In genomic region chr7:138974675-138975237, GRCh38 we compare ENCODE assay signal across 25 cellular contexts. TPM values are rescaled to one million over a fixed set of nuclear protein-coding genes. Genes with fewer than 3 reads are reported as not detected.
DNase-seq lines count a peak whose midpoint lies in the region; ATAC-seq and TF ChIP-seq lines count a peak whose summit lies in the region.
"Had no signal": no experiment of that assay in that cellular context is flagged by ENCODE, and none has a peak within 500 bp of the region (broad histone marks: within the 10 kb centered on the region; RNA-seq: fewer than 3 reads in every experiment).

No MANE protein-coding gene starts in this region.

- no peak overlapping the region for H4K5ac ChIP-seq in H9 (ENCODE audit: insufficient read length, low read depth, low read length)

- ATAC-seq in body of pancreas, result peak; percentile 51
- no peak for ATAC-seq in HG03432 (IDR thresholded peaks at IDR 0.05; ENCODE audit: unreplicated experiment)
- ATAC-seq: activated naive CD4-positive, alpha-beta T cell treated with anti-CD3 and anti-CD28 coated beads, Interleukin-2, amount 50 U/mL, for 72 hours; heart right ventricle; HepG2; lower lobe of right lung had no signal

- no peaks in the 10 kb centered on the region for H3K23me2 ChIP-seq in H9 (ENCODE audit: insufficient read length, low read depth, low read length, poor library complexity, severe bottlenecking)

- H3K36me3 Mint-ChIP-seq in H9 (ENCODE audit: insufficient read depth in 1 of 3, low read depth in 3 of 3) (peaks cover 2 to 11% (median 2%) of the 10 kb centered on the region in 3 experiments; a peak in 5 of 7 replicates), neural crest cell (ENCODE audit: low read depth) (no peaks in the 10 kb centered on the region)
- H3K36me3 Mint-ChIP-seq: activated naive CD4-positive, alpha-beta T cell treated with anti-CD3 and anti-CD28 coated beads, Interleukin-2, amount 50 U/mL, for 72 hours; naive B cell had no signal

- H3K27me3 ChIP-seq in H9 (ENCODE audit: insufficient read depth, low read length), result no peaks in the 10 kb centered on the region
- H3K27me3 ChIP-seq in Loucy (ENCODE audit: insufficient read depth, low read length, poor library complexity, severe bottlenecking), result no peaks in the 10 kb centered on the region
- no peaks in the 10 kb centered on the region for H3K27me3 ChIP-seq in body of pancreas
- H3K27me3 ChIP-seq: breast epithelium, tibial nerve had no signal

- TF ChIP-seq CTCF in H9 (conservative IDR thresholded peaks at IDR 0.05) (no peak), Loucy (conservative IDR thresholded peaks at IDR 0.05; ENCODE audit: low read length) (no peak), body of pancreas (IDR thresholded peaks at IDR 0.05) (no peak), neural crest cell (conservative IDR thresholded peaks at IDR 0.05) (no peak)

- intact Hi-C loops in body of pancreas (cut with DNase I), result no loop called here

- H3K9ac ChIP-seq in H9 (ENCODE audit: extremely low read depth, insufficient read length, low read length), result no peak overlapping the region
- peak overlapping the region; percentile 59 for H3K9ac ChIP-seq in Loucy (ENCODE audit: low read depth, low read length, poor library complexity, severe bottlenecking)

- H3F3A ChIP-seq in Loucy (ENCODE audit: low read depth), result no peaks in the 10 kb centered on the region

- H2AFZ ChIP-seq in H9 (ENCODE audit: low read length) (no peak overlapping the region), Loucy (ENCODE audit: low read length) (no peak overlapping the region)

- no peak overlapping the region for H3T11ph ChIP-seq in H9 (ENCODE audit: low read length)

- no peak overlapping the region for H4K91ac ChIP-seq in H9 (ENCODE audit: insufficient read length, low read depth, low read length)

- no peak overlapping the region for H2BK15ac ChIP-seq in H9 (ENCODE audit: low read depth, low read length)

- H3K79me1 ChIP-seq in H9 (ENCODE audit: insufficient read depth, low read depth, low read length, poor library complexity, severe bottlenecking), result peaks cover 6% of the 10 kb centered on the region

- no peaks in the 10 kb centered on the region for H3K9me3 Mint-ChIP-seq in H9
- no peaks in the 10 kb centered on the region for H3K9me3 Mint-ChIP-seq in neural crest cell
- H3K9me3 Mint-ChIP-seq: activated CD4-positive, alpha-beta T cell treated with anti-CD3 and anti-CD28 coated beads, Interleukin-2, amount 10 ng/mL, durations not matched to agents 24 days and 14 days; activated naive CD4-positive, alpha-beta T cell treated with anti-CD3 and anti-CD28 coated beads, Interleukin-2, amount 50 U/mL, for 72 hours had no signal

- no peaks in the 10 kb centered on the region for H3K9me2 ChIP-seq in Loucy (replicated peaks; ENCODE audit: low read depth, low read length)

- no peak for TF ChIP-seq POLR2A in body of pancreas (IDR thresholded peaks at IDR 0.05)

- H4K20me1 ChIP-seq in H9 (ENCODE audit: control insufficient read depth, insufficient read depth, insufficient read length) (no peaks in the 10 kb centered on the region), Loucy (ENCODE audit: insufficient read depth, low read length, poor library complexity, severe bottlenecking) (no peaks in the 10 kb centered on the region)

- H3K23ac ChIP-seq in H9 (ENCODE audit: insufficient read length, low read depth, low read length), result no peak overlapping the region

- no peak overlapping the region for H3K4ac ChIP-seq in H9 (ENCODE audit: low read depth, low read length)

- peaks cover 5% of the 10 kb centered on the region; the same call in 1 of the 2 replicates for H3K79me2 ChIP-seq in H9 (ENCODE audit: insufficient read depth, low read length)
- H3K79me2 ChIP-seq in Loucy (ENCODE audit: insufficient read depth, low read length), result peaks cover 87% of the 10 kb centered on the region

- no peak overlapping the region for H3K14ac ChIP-seq in H9 (ENCODE audit: insufficient read depth, low read length)

- no peak overlapping the region for H2BK12ac ChIP-seq in H9 (ENCODE audit: insufficient read length, low read depth, low read length)

- H3K4me3 Mint-ChIP-seq in H9 (peak overlapping the region; percentile 3 to 69; a peak in 4 of 5 replicates), neural crest cell (peak overlapping the region; percentile 21)
- H3K4me3 Mint-ChIP-seq: activated CD4-positive, alpha-beta T cell treated with anti-CD3 and anti-CD28 coated beads, Interleukin-2, amount 10 ng/mL, durations not matched to agents 24 days and 14 days; CD4-positive, CD25-positive, alpha-beta regulatory T cell; naive B cell had no signal

- H3K4me2 ChIP-seq in H9 (ENCODE audit: insufficient read depth, insufficient read length, low read length), result peak overlapping the region; percentile 7
- H3K4me2 ChIP-seq in Loucy (ENCODE audit: low read depth, low read length, poor library complexity, severe bottlenecking), result peak overlapping the region; percentile 80

- no peaks in the 10 kb centered on the region for H3K9me3 ChIP-seq in H9 (ENCODE audit: control insufficient read depth, low read depth, low read length)
- no peaks in the 10 kb centered on the region for H3K9me3 ChIP-seq in Loucy (ENCODE audit: insufficient read depth, low read depth, low read length)
- no peaks in the 10 kb centered on the region for H3K9me3 ChIP-seq in body of pancreas
- H3K9me3 ChIP-seq: breast epithelium, heart right ventricle, lower lobe of right lung, tibial nerve had no signal

- H3K27ac Mint-ChIP-seq in H9 (peak overlapping the region; percentile 16 to 81 (median 36); a peak in 6 of 7 replicates), neural crest cell (ENCODE audit: unreplicated experiment) (no peak overlapping the region)
- H3K27ac Mint-ChIP-seq: activated CD4-positive, alpha-beta T cell treated with anti-CD3 and anti-CD28 coated beads, Interleukin-2, amount 10 ng/mL, durations not matched to agents 24 days and 14 days; activated naive CD4-positive, alpha-beta T cell treated with anti-CD3 and anti-CD28 coated beads, Interleukin-2, amount 50 U/mL, for 72 hours; CD4-positive, CD25-positive, alpha-beta regulatory T cell; naive B cell had no signal

- no peak overlapping the region for H2BK120ac ChIP-seq in H9 (ENCODE audit: low read depth, low read length, poor library complexity, severe bottlenecking)

- peaks cover 77 to 84% of the 10 kb centered on the region in 2 experiments for H3K4me1 Mint-ChIP-seq in H9
- H3K4me1 Mint-ChIP-seq in neural crest cell, result peaks cover 36% of the 10 kb centered on the region
- H3K4me1 Mint-ChIP-seq: activated CD4-positive, alpha-beta T cell treated with anti-CD3 and anti-CD28 coated beads, Interleukin-2, amount 10 ng/mL, durations not matched to agents 24 days and 14 days had no signal

- in situ Hi-C loops in ACHN (cut with HindIII; ENCODE audit: low pct_ligation_motif_present, low pct_unique_long_range_greater_than_20kb, low sequenced_read_pairs), result no loop called here

- H3K27ac ChIP-seq in H9 (ENCODE audit: insufficient read length, low read depth, low read length) (no peak overlapping the region), body of pancreas (peak overlapping the region in 2 of 4 donors; percentile 32 to 58)
- H3K27ac ChIP-seq: breast epithelium, heart right ventricle, HL-60, lower lobe of right lung, tibial nerve had no signal

- H2BK20ac ChIP-seq in H9 (ENCODE audit: low read depth, low read length, poor library complexity, severe bottlenecking), result no peak overlapping the region

- H3K18ac ChIP-seq in H9 (ENCODE audit: insufficient read length, low read depth, low read length), result no peak overlapping the region

- H3K36me3 ChIP-seq in Loucy (ENCODE audit: insufficient read depth, low read length) (no peaks in the 10 kb centered on the region), body of pancreas (replicated peaks in 1 of 2; ENCODE audit: insufficient read depth in 1 of 2, low read depth in 2 of 2) (no peaks in the 10 kb centered on the region)
- H3K36me3 ChIP-seq: breast epithelium, heart right ventricle, lower lobe of right lung, tibial nerve had no signal

- H2AK5ac ChIP-seq in H9 (ENCODE audit: insufficient read length, low read length), result no peak overlapping the region

- no peak overlapping the region for H2BK5ac ChIP-seq in H9 (ENCODE audit: insufficient read length, low read length)

- no peaks in the 10 kb centered on the region for H3K27me3 Mint-ChIP-seq in H9 (ENCODE audit: low read depth)
- no peaks in the 10 kb centered on the region for H3K27me3 Mint-ChIP-seq in neural crest cell (ENCODE audit: low read depth)

- peaks cover 9% of the 10 kb centered on the region; the same call in 1 of the 2 replicates for H3K4me1 ChIP-seq in H9 (ENCODE audit: insufficient read depth, low read length)
- peaks cover 61% of the 10 kb centered on the region for H3K4me1 ChIP-seq in Loucy (ENCODE audit: insufficient read depth, low read length, poor library complexity, severe bottlenecking)
- peaks cover 51% of the 10 kb centered on the region for H3K4me1 ChIP-seq in body of pancreas
- H3K4me1 ChIP-seq: breast epithelium had no signal

- no CpG with 5 or more reads among the region's 5 CpGs for WGBS in H9 (ENCODE audit: extremely low coverage, insufficient read length, low lambda C conversion rate)
- 49 to 51% methylated on average over 5 of the region's 5 CpGs for WGBS in body of pancreas, 2 donors

- DNase-seq in H9 (no peak), body of pancreas (peak in 1 of 4 donors; percentile 43), neural crest cell (ENCODE audit: low read depth, low spot score) (no peak), T-helper 9 cell (no peak), ACHN (no peak)
- DNase-seq: activated CD4-positive, alpha-beta T cell treated with anti-CD3 and anti-CD28 coated beads, Interleukin-2, amount 10 ng/mL, durations not matched to agents 24 days and 14 days; activated CD8-positive, alpha-beta memory T cell treated with anti-CD3 and anti-CD28 coated beads for 24 hours; activated effector memory CD4-positive, alpha-beta T cell treated with Interleukin-2 at 50 U/mL for 16 hours; amygdala; CD4-positive, CD25-positive, alpha-beta regulatory T cell; foreskin melanocyte; GOT3; heart right ventricle; lower lobe of right lung; midbrain; naive B cell; NCI-H1417 treated with DMSO at 0.1 percent for 48 hours; stimulated activated CD4-positive, alpha-beta T cell treated with anti-CD3 and anti-CD28 coated beads, Interleukin-4, amount 100 ng/mL, for 4 hours had no signal

- no peak overlapping the region for H3K56ac ChIP-seq in H9 (ENCODE audit: insufficient read length, low read depth, low read length)

- no peak overlapping the region for H4K8ac ChIP-seq in H9 (replicated peaks; ENCODE audit: insufficient read length, low read depth, low read length)

- H3K4me3 ChIP-seq in Loucy (ENCODE audit: low read length, poor library complexity, severe bottlenecking) (peak overlapping the region; percentile 63), body of pancreas (no peak overlapping the region)
- H3K4me3 ChIP-seq: breast epithelium, heart right ventricle, lower lobe of right lung, tibial nerve had no signal

RNA-seq across cellular contexts. Expression of gene KIAA1549, which starts 6.4 kb away (rescaled TPM):
- total RNA-seq in H9 (2021) (11.4 and 11.9 TPM in 2 replicates), body of pancreas (1 to 10 TPM; 5.3 to 6.0 TPM), neural crest cell (33.2 and 34.8 TPM in 2 replicates)
